13 cellular contexts compared by ENCODE assay signal in genomic region chr15:45114076-45114750, GRCh38. TPM values are rescaled to one million over a fixed set of nuclear protein-coding genes. Genes with fewer than 3 reads are reported as not detected.
DNase-seq lines count a peak whose midpoint lies in the region; ATAC-seq and TF ChIP-seq lines count a peak whose summit lies in the region.
"Had no signal": no experiment of that assay in that cellular context is flagged by ENCODE, and none has a peak within 500 bp of the region (broad histone marks: within the 10 kb centered on the region; RNA-seq: fewer than 3 reads in every experiment).

Gene DUOX2 (minus strand): TSS chr15:45114172. CDS start chr15:45113411, 761 bp downstream.
Gene DUOXA2 (plus strand): TSS chr15:45114326. CDS start chr15:45114606, 280 bp downstream.

- H3K4me1 ChIP-seq in left ventricle myocardium inferior (peaks cover 46% of the 10 kb centered on the region), right lobe of liver (peaks cover 0 to 13% (median 2%) of the 10 kb centered on the region in 4 donors), urinary bladder (ENCODE audit: insufficient read depth) (no peaks in the 10 kb centered on the region)

- H3K36me3 ChIP-seq in left ventricle myocardium inferior (no peaks in the 10 kb centered on the region), right lobe of liver (no peaks in the 10 kb centered on the region), urinary bladder (ENCODE audit: insufficient read depth) (no peaks in the 10 kb centered on the region)
- H3K36me3 ChIP-seq: tibial artery had no signal

- no peaks in the 10 kb centered on the region for H3K9me3 Mint-ChIP-seq in activated T-cell treated with anti-CD3 and anti-CD28 coated beads, Interleukin-2, amount 50 U/mL, for 72 hours
- H3K9me3 Mint-ChIP-seq in osteocyte (ENCODE audit: unreplicated experiment): no peaks in the 10 kb centered on the region

- H3K27ac ChIP-seq in left ventricle myocardium inferior (replicated peaks): no peak within 1 kb of the TSS
- H3K27ac ChIP-seq in right lobe of liver: no peak within 1 kb of the TSS
- H3K27ac ChIP-seq in urinary bladder (ENCODE audit: low read depth): no peak within 1 kb of the TSS
- H3K27ac ChIP-seq: tibial artery had no signal

- H3K27me3 ChIP-seq in left ventricle myocardium inferior (ENCODE audit: low read depth): peaks cover 90% of the 10 kb centered on the region
- H3K27me3 ChIP-seq in right lobe of liver: peaks cover 4 to 13% of the 10 kb centered on the region in 2 donors

- peaks cover 85% of the 10 kb centered on the region for H3K27me3 Mint-ChIP-seq in activated T-cell treated with anti-CD3 and anti-CD28 coated beads, Interleukin-2, amount 50 U/mL, for 72 hours (ENCODE audit: low read depth)
- H3K27me3 Mint-ChIP-seq in osteocyte (ENCODE audit: unreplicated experiment): peaks cover 56% of the 10 kb centered on the region

- DNase-seq in left ventricle myocardium inferior (no peak), left cardiac atrium (no peak), right lobe of liver (no peak), HuH-7.5 (ENCODE audit: low spot score) (no peak), osteocyte (ENCODE audit: extremely low spot score, unreplicated experiment) (no peak)
- no peak for DNase-seq in activated T-cell treated with anti-CD3 and anti-CD28 coated beads, Interleukin-2, amount 50 U/mL, for 72 hours
- no peak for DNase-seq in stimulated activated CD4-positive, alpha-beta T cell treated with anti-CD3 and anti-CD28 coated beads, Interleukin-4, amount 100 ng/mL, for 1 hour
- DNase-seq: NCI-H2081 treated with DMSO at 0.1 percent for 48 hours, tibial artery had no signal

- TF ChIP-seq CTCF in left ventricle myocardium inferior (IDR thresholded peaks at IDR 0.05; ENCODE audit: borderline replicate concordance) (no peak), right lobe of liver (IDR thresholded peaks at IDR 0.05) (no peak), osteocyte (IDR thresholded peaks at IDR 0.05) (no peak)

- 4% methylated on average over 24 of the region's 42 CpGs for WGBS in right lobe of liver (ENCODE audit: insufficient coverage, low coverage, low lambda C conversion rate, missing lambda C conversion rate)
- WGBS in urinary bladder: 2% methylated on average over 42 of the region's 42 CpGs

- peak within 1 kb of the TSS; percentile 68 to 72 for H3K4me3 Mint-ChIP-seq in activated T-cell treated with anti-CD3 and anti-CD28 coated beads, Interleukin-2, amount 50 U/mL, for 72 hours
- H3K4me3 Mint-ChIP-seq in osteocyte (ENCODE audit: unreplicated experiment): no peak within 1 kb of the TSS

- H3K9me3 ChIP-seq in left ventricle myocardium inferior (replicated peaks) (no peaks in the 10 kb centered on the region), right lobe of liver (no peaks in the 10 kb centered on the region)
- H3K9me3 ChIP-seq: tibial artery had no signal

- H3K27ac Mint-ChIP-seq in activated T-cell treated with anti-CD3 and anti-CD28 coated beads, Interleukin-2, amount 50 U/mL, for 72 hours: no peak within 1 kb of the TSS
- H3K27ac Mint-ChIP-seq in osteocyte (ENCODE audit: unreplicated experiment): no peak within 1 kb of the TSS

- TF ChIP-seq POLR2A in right lobe of liver (IDR thresholded peaks at IDR 0.05): no peak

- peaks cover 0 to 1% of the 10 kb centered on the region in 2 donors for H3K36me3 Mint-ChIP-seq in activated T-cell treated with anti-CD3 and anti-CD28 coated beads, Interleukin-2, amount 50 U/mL, for 72 hours (ENCODE audit: insufficient read depth in 2 of 2)
- no peaks in the 10 kb centered on the region for H3K36me3 Mint-ChIP-seq in osteocyte (ENCODE audit: unreplicated experiment)

- peak within 1 kb of the TSS; percentile 41 for H3K4me3 ChIP-seq in left ventricle myocardium inferior
- H3K4me3 ChIP-seq in right lobe of liver: no peak within 1 kb of the TSS
- peak within 1 kb of the TSS; percentile 20 for H3K4me3 ChIP-seq in urinary bladder (ENCODE audit: low read depth, low read length)

- H3K4me1 Mint-ChIP-seq in activated T-cell treated with anti-CD3 and anti-CD28 coated beads, Interleukin-2, amount 50 U/mL, for 72 hours (ENCODE audit: low read depth): peaks cover 30% of the 10 kb centered on the region
- H3K4me1 Mint-ChIP-seq in osteocyte (ENCODE audit: unreplicated experiment): peaks cover 11% of the 10 kb centered on the region

- intact Hi-C loops in left ventricle myocardium inferior (cut with micrococcal nuclease) (no loop called here), left cardiac atrium (cut with DNase I) (no loop called here), right lobe of liver (cut with DNase I) (loop anchor here in 1 of 2 donors (10.0 kb wide), 1 partner anchor 149 kb away; no protein-coding TSS in a partner anchor)

- ATAC-seq in left cardiac atrium: no peak
- ATAC-seq in activated T-cell treated with anti-CD3 and anti-CD28 coated beads, Interleukin-2, amount 50 U/mL, for 72 hours (replicated peaks in 1 of 2): no peak
- peak in 3 of 4 donors; percentile 4 to 21 (median 7) for ATAC-seq in right lobe of liver
- ATAC-seq: HCT116 had no signal

RNA-seq across cellular contexts. Expression of gene DUOX2, which starts in this region (rescaled TPM):
- 0.05 TPM for total RNA-seq in left ventricle myocardium inferior
- total RNA-seq in left cardiac atrium: under 1 TPM; 0.12 to 0.39 TPM
- under 1 TPM; 0.14 to 0.31 TPM for total RNA-seq in activated T-cell treated with anti-CD3 and anti-CD28 coated beads, Interleukin-2, amount 50 U/mL, for 72 hours
- total RNA-seq in right lobe of liver: under 1 TPM in 5 of 6 experiments, not detected in 1; 0.02 to 0.93 (median 0.25) TPM
- total RNA-seq in urinary bladder: 1.5 TPM
- polyA plus RNA-seq in urinary bladder: 2.4 TPM
- total RNA-seq in osteocyte: 0.08 TPM in 1 of 2 replicates, not detected in the other
- total RNA-seq: T-helper 2 cell treated with Interferon-gamma antibody and Interleukin-4, amounts not matched to agents 100 ng/mL and 5 ng/mL, for 36 hours had no signal

RNA-seq across cellular contexts. Expression of gene DUOXA2, which starts in this region (rescaled TPM):
- total RNA-seq in left ventricle myocardium inferior (not detected), left cardiac atrium (not detected), right lobe of liver (1 to 10 TPM in 1 of 6 experiments, not detected in 5; 1.4 TPM), urinary bladder (0.42 TPM), osteocyte (not detected in 2 replicates)
- not detected for total RNA-seq in activated T-cell treated with anti-CD3 and anti-CD28 coated beads, Interleukin-2, amount 50 U/mL, for 72 hours
- 0.52 TPM for polyA plus RNA-seq in urinary bladder
- total RNA-seq: liver; T-helper 2 cell treated with Interferon-gamma antibody and Interleukin-4, amounts not matched to agents 100 ng/mL and 5 ng/mL, for 36 hours had no signal

Comparison
In these comparisons a context has a peak if more than half of its experiments do, and no peak if none do; other contexts are left out.
1. H3K4me3 ChIP-seq: peak in left ventricle myocardium inferior (single experiment) and urinary bladder (single experiment); none in right lobe of liver (0 of 3).
2. ATAC-seq: peak in right lobe of liver (3 of 4); none in left cardiac atrium (0 of 2) and activated T-cell treated with anti-CD3 and anti-CD28 coated beads, Interleukin-2, amount 50 U/mL, for 72 hours (0 of 2).